20 cellular contexts compared by ENCODE assay signal in the genomic region with DNA sequence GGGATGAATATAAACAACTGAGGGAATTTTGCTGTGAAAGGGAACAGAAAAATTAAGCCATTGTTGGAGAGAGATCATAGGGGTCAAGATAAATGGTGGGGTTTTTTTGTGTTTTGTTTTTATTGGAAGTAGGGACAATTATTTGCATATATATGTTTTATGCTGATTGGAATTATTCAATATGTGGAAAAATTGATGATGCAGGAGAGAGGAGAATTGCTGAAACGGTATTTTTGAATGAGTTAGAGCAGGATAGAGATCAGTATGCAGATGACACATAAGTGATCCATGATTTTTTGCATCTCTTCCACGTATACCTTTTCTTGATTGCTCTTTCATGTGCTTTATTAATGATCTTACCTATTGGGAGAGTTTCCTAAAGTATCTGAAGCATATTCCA.
"Had no signal": no experiment of that assay in that cellular context is flagged by ENCODE, and none has a peak within 500 bp of the region (broad histone marks: within the 10 kb centered on the region; RNA-seq: fewer than 3 reads in every experiment).

No MANE protein-coding gene starts in this region.

- H3K4me3 Mint-ChIP-seq: activated naive CD4-positive, alpha-beta T cell treated with anti-CD3 and anti-CD28 coated beads for 36 hours; brain; effector memory CD8-positive, alpha-beta T cell; nephron progenitor cell; stimulated activated naive B cell treated with anti-CD40 and anti-IgM and Interleukin-4, amounts not matched to agents 10 μg/mL and 1 μg/mL and 100 μg/mL, for 72 hours had no signal

- H3K27me3 Mint-ChIP-seq: brain; effector memory CD8-positive, alpha-beta T cell; stimulated activated naive B cell treated with anti-CD40 and anti-IgM and Interleukin-4, amounts not matched to agents 10 μg/mL and 1 μg/mL and 100 μg/mL, for 72 hours had no signal

- H3K9me3 ChIP-seq: esophagus muscularis mucosa, testis, vagina had no signal

- H3K27me3 ChIP-seq: esophagus muscularis mucosa, testis, vagina had no signal

- H3K4me3 ChIP-seq: esophagus muscularis mucosa, testis, vagina had no signal

- H3K27ac Mint-ChIP-seq: activated naive CD4-positive, alpha-beta T cell treated with anti-CD3 and anti-CD28 coated beads for 36 hours; brain; effector memory CD8-positive, alpha-beta T cell; stimulated activated naive B cell treated with anti-CD40 and anti-IgM and Interleukin-4, amounts not matched to agents 10 μg/mL and 1 μg/mL and 100 μg/mL, for 72 hours had no signal

- DNase-seq: activated CD4-positive, alpha-beta T cell treated with anti-CD3 and anti-CD28 coated beads for 4 hours; activated CD4-positive, alpha-beta T cell treated with anti-CD3 and anti-CD28 coated beads, Interleukin-2, amount 50 U/mL, for 48 hours; activated CD4-positive, CD25-positive, alpha-beta regulatory T cell; activated effector memory CD4-positive, alpha-beta T cell treated with Interleukin-2 at 50 U/mL for 16 hours; activated naive CD4-positive, alpha-beta T cell treated with anti-CD3 and anti-CD28 coated beads for 36 hours; activated T-cell treated with anti-CD3 and anti-CD28 coated beads, Interleukin-2, amount 50 U/mL, for 48 hours; caudate nucleus; effector memory CD8-positive, alpha-beta T cell; glutamatergic neuron; left ventricle myocardium superior; nephron progenitor cell; occipital lobe; stimulated activated CD4-positive, alpha-beta T cell treated with anti-CD3 and anti-CD28 coated beads, Interleukin-2, amount 100 ng/mL, for 48 hours; stimulated activated CD8-positive, alpha-beta memory T cell treated with anti-CD3 and anti-CD28 coated beads, Interleukin-4, amount 100 ng/mL, for 48 hours; stimulated activated naive B cell treated with anti-CD40 and anti-IgM and Interleukin-4, amounts not matched to agents 10 μg/mL and 1 μg/mL and 100 μg/mL, for 72 hours; T1000; testis had no signal

- H3K4me1 ChIP-seq: testis had no signal

- H3K36me3 ChIP-seq: esophagus muscularis mucosa, vagina had no signal

- H3K9me3 Mint-ChIP-seq: activated naive CD4-positive, alpha-beta T cell treated with anti-CD3 and anti-CD28 coated beads for 36 hours; brain; effector memory CD8-positive, alpha-beta T cell; nephron progenitor cell; stimulated activated naive B cell treated with anti-CD40 and anti-IgM and Interleukin-4, amounts not matched to agents 10 μg/mL and 1 μg/mL and 100 μg/mL, for 72 hours had no signal

- ATAC-seq: left ventricle myocardium superior; stimulated activated naive B cell treated with anti-CD40 and anti-IgM and Interleukin-4, amounts not matched to agents 10 μg/mL and 1 μg/mL and 100 μg/mL, for 72 hours had no signal

- H3K27ac ChIP-seq: esophagus muscularis mucosa, testis, vagina had no signal
